Comparison of ENCODE assay signal across 8 cellular contexts in the genomic region with DNA sequence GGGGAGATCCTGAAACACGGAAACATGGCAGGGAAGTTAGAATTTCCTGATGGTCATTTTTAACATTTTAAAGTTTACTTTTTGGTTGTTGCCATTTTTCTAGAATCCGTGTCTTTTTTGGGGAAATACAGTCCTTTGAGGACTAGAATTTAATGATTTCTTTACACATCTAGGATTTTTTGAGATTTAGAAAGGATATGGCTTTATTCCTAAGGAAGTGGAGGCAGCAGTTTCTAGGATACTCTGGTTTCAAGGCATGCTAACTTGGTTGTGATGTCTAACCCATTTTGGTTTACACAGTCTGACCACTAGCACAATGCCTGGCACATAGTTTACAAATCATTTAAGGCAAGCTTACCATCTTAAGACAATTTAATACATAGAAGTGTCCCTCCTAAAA. TPM values are rescaled to one million over a fixed set of nuclear protein-coding genes. Genes with fewer than 3 reads are reported as not detected.
DNase-seq lines count a peak whose midpoint lies in the region; ATAC-seq and TF ChIP-seq lines count a peak whose summit lies in the region.

No MANE protein-coding gene starts in this region.

- peaks cover 47% of the 10 kb centered on the region for H3K4me1 ChIP-seq in BLaER1

- no peak for ATAC-seq in natural killer cell treated with Interleukin-12 subunit alpha and Interleukin-12 subunit beta and Interleukin-15 and Interleukin-18, amount 100 ng/mL, for 72 hours
- no peak for ATAC-seq in GM19395 (IDR thresholded peaks at IDR 0.05; ENCODE audit: unreplicated experiment)
- no peak for ATAC-seq in HG02642 (IDR thresholded peaks at IDR 0.05; ENCODE audit: poor library complexity, unreplicated experiment)

- H3K27ac ChIP-seq in BLaER1 (peak overlapping the region; percentile 63), dorsolateral prefrontal cortex (peak overlapping the region in 47 of 59 donors; percentile 98 to 100 (median 100))

- H3K9ac ChIP-seq in BLaER1, result peak overlapping the region; percentile 99

- peaks cover 77% of the 10 kb centered on the region for H4K20me1 ChIP-seq in BLaER1

- peak overlapping the region; percentile 87 for H3K4me2 ChIP-seq in BLaER1

- peaks cover 17% of the 10 kb centered on the region; the same call in 1 of the 2 replicates for H3K36me3 ChIP-seq in BLaER1
- peaks cover 52% of the 10 kb centered on the region for H3K36me3 ChIP-seq in MG63

- H3K27me3 Mint-ChIP-seq in natural killer cell treated with Interleukin-12 subunit alpha and Interleukin-12 subunit beta and Interleukin-15 and Interleukin-18, amount 100 ng/mL, for 72 hours, result no peaks in the 10 kb centered on the region

- DNase-seq in MG63 (no peak), dorsolateral prefrontal cortex (no peak), DMS153 (lab: John Stamatoyannopoulos, UW) (no peak), T-helper 9 cell (no peak)
- DNase-seq in natural killer cell treated with Interleukin-12 subunit alpha and Interleukin-12 subunit beta and Interleukin-15 and Interleukin-18, amount 100 ng/mL, for 72 hours (ENCODE audit: low spot score), result no peak

- H3K9me3 Mint-ChIP-seq in natural killer cell treated with Interleukin-12 subunit alpha and Interleukin-12 subunit beta and Interleukin-15 and Interleukin-18, amount 100 ng/mL, for 72 hours, result no peaks in the 10 kb centered on the region

- peaks cover 43 to 55% of the 10 kb centered on the region in 2 donors for H3K4me1 Mint-ChIP-seq in natural killer cell treated with Interleukin-12 subunit alpha and Interleukin-12 subunit beta and Interleukin-15 and Interleukin-18, amount 100 ng/mL, for 72 hours (ENCODE audit: low read depth in 2 of 2)

- H3K4me3 Mint-ChIP-seq in natural killer cell treated with Interleukin-12 subunit alpha and Interleukin-12 subunit beta and Interleukin-15 and Interleukin-18, amount 100 ng/mL, for 72 hours, result peak overlapping the region; percentile 99

- no peaks in the 10 kb centered on the region for H3K27me3 ChIP-seq in BLaER1
- no peaks in the 10 kb centered on the region for H3K27me3 ChIP-seq in MG63
- no peaks in the 10 kb centered on the region for H3K27me3 ChIP-seq in dorsolateral prefrontal cortex

- no peaks in the 10 kb centered on the region for H3K9me3 ChIP-seq in BLaER1
- no peaks in the 10 kb centered on the region for H3K9me3 ChIP-seq in MG63

- H3K36me3 Mint-ChIP-seq in natural killer cell treated with Interleukin-12 subunit alpha and Interleukin-12 subunit beta and Interleukin-15 and Interleukin-18, amount 100 ng/mL, for 72 hours, result peaks cover 13% of the 10 kb centered on the region

- intact Hi-C loops in dorsolateral prefrontal cortex (cut with DNase I), result loop anchor here in 1 of 2 donors (5.0 kb wide), 2 partner anchors 55 to 85 kb away; no protein-coding TSS in a partner anchor

- TF ChIP-seq CTCF in dorsolateral prefrontal cortex (IDR thresholded peaks at IDR 0.05 in 54 of 56, conservative IDR thresholded peaks at IDR 0.05 in 2 of 56; ENCODE audit: low read depth in 1 of 56, partially characterized antibody in 56 of 56), result no peak

- peak overlapping the region; percentile 97 to 98 for H3K27ac Mint-ChIP-seq in natural killer cell treated with Interleukin-12 subunit alpha and Interleukin-12 subunit beta and Interleukin-15 and Interleukin-18, amount 100 ng/mL, for 72 hours

- H3K4me3 ChIP-seq in BLaER1 (peak overlapping the region; percentile 96), MG63 (peak overlapping the region; percentile 91), dorsolateral prefrontal cortex (peak overlapping the region in 58 of 59 donors; percentile 5 to 99 (median 94))

RNA-seq across cellular contexts. Expression of a gene that starts 1.1 kb away (rescaled TPM):
- 23.3 and 34.0 TPM in 2 replicates for total RNA-seq in MG63 (2014; rRNA removed; shearing (Covaris generic); ENCODE audit: low replicate concordance)
- total RNA-seq in dorsolateral prefrontal cortex, result 10 to 100 TPM in 7 of 120 experiments, 1 to 10 TPM in 113; 4.4 to 12.5 (median 7.1) TPM
- total RNA-seq in natural killer cell treated with Interleukin-12 subunit alpha and Interleukin-12 subunit beta and Interleukin-15 and Interleukin-18, amount 100 ng/mL, for 72 hours, result 10 to 100 TPM; 20.4 to 23.8 TPM

RNA-seq across cellular contexts. Expression of a gene that starts 59.5 kb away (rescaled TPM):
- total RNA-seq in MG63 (2014; rRNA removed; shearing (Covaris generic); ENCODE audit: low replicate concordance), result 19.2 and 23.5 TPM in 2 replicates
- 10 to 100 TPM; 16.2 to 37.8 (median 25.1) TPM for total RNA-seq in dorsolateral prefrontal cortex
- 10 to 100 TPM; 19.2 to 27.3 TPM for total RNA-seq in natural killer cell treated with Interleukin-12 subunit alpha and Interleukin-12 subunit beta and Interleukin-15 and Interleukin-18, amount 100 ng/mL, for 72 hours
